In genomic region chr13:42270857-42271215, GRCh38 we compare ENCODE assay signal across 8 cellular contexts. TPM values are rescaled to one million over a fixed set of nuclear protein-coding genes. Genes with fewer than 3 reads are reported as not detected.
DNase-seq lines count a peak whose midpoint lies in the region; ATAC-seq and TF ChIP-seq lines count a peak whose summit lies in the region.

No MANE protein-coding gene starts in this region.

- H3K9ac ChIP-seq in ES-I3 (ENCODE audit: low read depth, low read length), result peak overlapping the region; percentile 72; the same call in 1 of the 2 replicates
- no peak overlapping the region for H3K9ac ChIP-seq in rectal smooth muscle tissue (ENCODE audit: low read length)

- no peaks in the 10 kb centered on the region for H3K36me3 ChIP-seq in ES-I3 (ENCODE audit: insufficient read depth, low read length)
- H3K36me3 ChIP-seq in Peyer's patch, result no peaks in the 10 kb centered on the region
- no peaks in the 10 kb centered on the region for H3K36me3 ChIP-seq in esophagus squamous epithelium
- no peaks in the 10 kb centered on the region for H3K36me3 ChIP-seq in rectal smooth muscle tissue (ENCODE audit: control insufficient read depth, insufficient read depth, low read length)

- TF ChIP-seq POLR2A in Peyer's patch (IDR thresholded peaks at IDR 0.05) (no peak), esophagus squamous epithelium (IDR thresholded peaks at IDR 0.05) (no peak)

- 85 to 90% methylated on average over 6 of the region's 6 CpGs for WGBS in esophagus squamous epithelium, 2 donors

- no peaks in the 10 kb centered on the region for H3K27me3 ChIP-seq in Peyer's patch
- H3K27me3 ChIP-seq in esophagus squamous epithelium, result no peaks in the 10 kb centered on the region
- H3K27me3 ChIP-seq in rectal smooth muscle tissue (ENCODE audit: control insufficient read depth, insufficient read depth, low read length), result no peaks in the 10 kb centered on the region

- TF ChIP-seq CTCF in Peyer's patch (IDR thresholded peaks at IDR 0.05) (no peak), esophagus squamous epithelium (IDR thresholded peaks at IDR 0.05) (no peak)

- no peaks in the 10 kb centered on the region for H3K9me3 ChIP-seq in ES-I3 (ENCODE audit: control insufficient read depth, insufficient read depth, low read length)
- H3K9me3 ChIP-seq in Peyer's patch, result no peaks in the 10 kb centered on the region
- H3K9me3 ChIP-seq in esophagus squamous epithelium, result no peaks in the 10 kb centered on the region

- H3K27ac ChIP-seq in Peyer's patch (peak overlapping the region; percentile 90 to 96 (median 93)), esophagus squamous epithelium (peak overlapping the region in 3 of 4 donors; percentile 87 to 97 (median 96)), rectal smooth muscle tissue (ENCODE audit: low read depth, low read length) (no peak overlapping the region)

- H3K4me1 ChIP-seq in ES-I3 (ENCODE audit: insufficient read depth, low read length) (peaks cover 11% of the 10 kb centered on the region; the same call in 1 of the 2 replicates), Peyer's patch (peaks cover 0 to 26% (median 2%) of the 10 kb centered on the region in 4 donors), esophagus squamous epithelium (peaks cover 11 to 40% (median 18%) of the 10 kb centered on the region in 3 donors), rectal smooth muscle tissue (ENCODE audit: control insufficient read depth, insufficient read depth, low read length) (peaks cover 3% of the 10 kb centered on the region)

- intact Hi-C loops in esophagus squamous epithelium (cut with DNase I), result no loop called here

- no peak for DNase-seq in Peyer's patch
- no peak for DNase-seq in esophagus squamous epithelium (lab: John Stamatoyannopoulos, UW)
- DNase-seq in GDM1 (lab: John Stamatoyannopoulos, UW), result no peak
- no peak for DNase-seq in Ammon's horn (ENCODE audit: low spot score)
- DNase-seq in cerebellar nuclear complex (lab: John Stamatoyannopoulos, UW), result no peak

- H3K4me3 ChIP-seq in Peyer's patch, result peak overlapping the region in 3 of 4 donors; percentile 82 to 95 (median 83)
- peak overlapping the region in 3 of 4 donors; percentile 87 to 97 (median 94) for H3K4me3 ChIP-seq in esophagus squamous epithelium
- H3K4me3 ChIP-seq in rectal smooth muscle tissue (ENCODE audit: low read length), result peak overlapping the region; percentile 77

- no peak for ATAC-seq in GM18909 (IDR thresholded peaks at IDR 0.05; ENCODE audit: poor library complexity, unreplicated experiment)

RNA-seq across cellular contexts. Expression of gene AKAP11, which starts 1.1 kb away (rescaled TPM):
- 10 to 100 TPM; 16.5 to 38.8 (median 22.2) TPM for total RNA-seq in Peyer's patch
- total RNA-seq in esophagus squamous epithelium, result 10 to 100 TPM; 13.3 to 24.0 (median 17.7) TPM
